18 cellular contexts compared by ENCODE assay signal in genomic region chr10:59876695-59877094, GRCh38. TPM values are rescaled to one million over a fixed set of nuclear protein-coding genes. Genes with fewer than 3 reads are reported as not detected.
DNase-seq lines count a peak whose midpoint lies in the region; ATAC-seq and TF ChIP-seq lines count a peak whose summit lies in the region.
"Had no signal": no experiment of that assay in that cellular context is flagged by ENCODE, and none has a peak within 500 bp of the region (broad histone marks: within the 10 kb centered on the region; RNA-seq: fewer than 3 reads in every experiment).

No MANE protein-coding gene starts in this region.

- H3K36me3 Mint-ChIP-seq in HFFc6 (ENCODE audit: low read depth), result peaks cover 10% of the 10 kb centered on the region

- H3K9me3 Mint-ChIP-seq in HFFc6, result no peaks in the 10 kb centered on the region
- H3K9me3 Mint-ChIP-seq: stimulated activated naive CD8-positive, alpha-beta T cell treated with anti-CD3 and anti-CD28 coated beads, Interleukin-15, Interleukin-2, amounts not matched to agents 100 ng/mL and 50 ng/mL, for 24 hours had no signal

- H3K27me3 Mint-ChIP-seq in HFFc6 (ENCODE audit: insufficient read depth), result no peaks in the 10 kb centered on the region
- H3K27me3 Mint-ChIP-seq: stimulated activated naive CD8-positive, alpha-beta T cell treated with anti-CD3 and anti-CD28 coated beads, Interleukin-15, Interleukin-2, amounts not matched to agents 100 ng/mL and 50 ng/mL, for 24 hours had no signal

- peak overlapping the region; percentile 82; the same call in 1 of the 2 replicates for H3K27ac Mint-ChIP-seq in HFFc6

- TF ChIP-seq CTCF in HFFc6 (IDR thresholded peaks at IDR 0.05), result no peak

- DNase-seq in DMS53 treated with DMSO at 0.1 percent for 48 hours (lab: John Stamatoyannopoulos, UW; ENCODE audit: unreplicated experiment) (peak; percentile 3), HFFc6 (no peak), SW480 (ENCODE audit: low spot score) (peak; percentile 43), iris pigment epithelial cell (ENCODE audit: low read depth) (peak; percentile 57), KG1 (lab: John Stamatoyannopoulos, UW) (no peak)
- no peak for DNase-seq in NK-92 treated with Interleukin-12 subunit alpha and Interleukin-12 subunit beta, amount 100 ng/mL, for 24 hours (lab: John Stamatoyannopoulos, UW)
- DNase-seq: activated CD4-positive, alpha-beta T cell treated with anti-CD3 and anti-CD28 coated beads, Interleukin-2, amount 50 U/mL, for 48 hours; amniotic stem cell; C1 segment of cervical spinal cord; DMS79 treated with DMSO at 0.1 percent for 48 hours; esophagus squamous epithelium; left cardiac atrium; NCI-H187 treated with DMSO at 0.1 percent for 48 hours; pancreas; SIG-M5 had no signal

- peaks cover 59% of the 10 kb centered on the region for H3K4me1 Mint-ChIP-seq in HFFc6 (ENCODE audit: low read depth)

- peak overlapping the region; percentile 29; the same call in 1 of the 2 replicates for H3K4me3 Mint-ChIP-seq in HFFc6

- ATAC-seq in GM18873 (IDR thresholded peaks at IDR 0.05; ENCODE audit: low FRiP score, unreplicated experiment), result no peak
- ATAC-seq: HCT116, pancreas had no signal

RNA-seq across cellular contexts. Expression of gene CCDC6, which starts 29.7 kb away (rescaled TPM):
- 10 to 100 TPM; 33.0 to 43.0 (median 36.7) TPM for total RNA-seq in HFFc6 (2021; fragmentation: NEBNext Ultra II Directional; extraction: Animal tissue kit (Norgen Biotek cat#: 25700))

Comparison
In these comparisons a context has a peak if more than half of its experiments do, and no peak if none do; other contexts are left out.
1. DNase-seq: peak in DMS53 treated with DMSO at 0.1 percent for 48 hours (single experiment), SW480 (single experiment) and iris pigment epithelial cell (single experiment); none in HFFc6 (single experiment), KG1 (single experiment) and NK-92 treated with Interleukin-12 subunit alpha and Interleukin-12 subunit beta, amount 100 ng/mL, for 24 hours (single experiment).